In the genomic region with DNA sequence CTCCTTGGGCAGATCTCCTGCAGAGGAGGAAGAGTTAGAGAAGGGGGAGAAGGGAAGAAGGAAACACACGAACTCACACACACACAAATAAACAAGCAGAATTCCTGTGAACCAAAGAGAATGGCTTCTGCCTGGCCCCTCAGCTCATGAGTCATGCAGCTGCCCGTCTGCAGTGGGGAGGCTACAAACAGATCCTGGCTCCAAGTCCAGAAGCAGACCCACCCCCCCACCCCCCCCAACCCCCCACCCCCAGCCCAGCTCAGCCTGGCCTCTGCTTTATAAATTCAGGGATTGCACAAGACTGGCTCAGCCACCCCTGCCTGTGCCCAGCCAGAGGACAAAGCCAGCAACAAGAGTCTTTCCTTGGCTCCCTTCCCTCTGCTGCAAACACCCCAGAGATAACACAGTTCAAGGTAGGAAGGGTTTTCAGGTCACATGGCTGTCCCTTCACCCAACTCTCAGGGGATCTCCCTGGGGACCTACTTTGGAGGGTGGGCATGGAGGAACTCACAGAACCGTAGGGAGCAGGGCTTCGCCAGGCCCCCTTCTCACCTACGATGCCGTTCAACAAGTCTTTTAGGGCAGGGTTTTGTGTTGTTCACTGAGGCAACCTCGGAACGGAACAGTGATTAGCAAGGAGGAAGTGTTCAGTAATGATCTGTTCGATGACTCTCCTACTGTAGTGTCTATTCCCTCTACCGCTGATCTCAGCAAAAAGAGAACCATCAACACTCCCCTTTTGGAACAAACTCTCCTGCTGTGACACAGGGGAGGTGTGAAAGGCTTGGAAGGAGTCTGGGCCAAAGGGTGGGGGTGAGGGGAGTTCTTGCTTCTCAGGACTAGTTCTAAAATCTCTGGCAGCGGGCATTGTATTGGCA, we compare ENCODE assay signal across 8 cellular contexts. TPM values are rescaled to one million over a fixed set of nuclear protein-coding genes. Genes with fewer than 3 reads are reported as not detected.
DNase-seq lines count a peak whose midpoint lies in the region; ATAC-seq and TF ChIP-seq lines count a peak whose summit lies in the region.

No MANE protein-coding gene starts in this region.

- peak overlapping the region; percentile 34 for H3K4me3 ChIP-seq in NB4 (ENCODE audit: low read depth, low read length)
- H3K4me3 ChIP-seq in muscle layer of colon (ENCODE audit: low read depth in 1 of 2, low read length in 2 of 2), result peak overlapping the region in 1 of 2 donors; percentile 11

- peak overlapping the region; percentile 97 for H3K27ac ChIP-seq in muscle layer of colon (ENCODE audit: low read depth, low read length)

- intact Hi-C loops in dendritic cell treated with granulocyte-macrophage colony-stimulating factor and Interleukin-4, amounts not matched to agents 40 ng/mL and 50 ng/mL, for 4 days (cut with micrococcal nuclease), result no loop called here

- ATAC-seq in GM18517 (IDR thresholded peaks at IDR 0.05; ENCODE audit: unreplicated experiment), result no peak

- H3K36me3 Mint-ChIP-seq in dendritic cell treated with granulocyte-macrophage colony-stimulating factor and Interleukin-4, amounts not matched to agents 40 ng/mL and 50 ng/mL, for 4 days (ENCODE audit: low read depth), result no peaks in the 10 kb centered on the region

- no peak for TF ChIP-seq POLR2A in NB4 (IDR thresholded peaks at IDR 0.05; ENCODE audit: extremely low read depth, insufficient read length)

- H3K9ac ChIP-seq in muscle layer of colon (ENCODE audit: low read length), result peak overlapping the region; percentile 58

- DNase-seq in Caki2 (ENCODE audit: low read depth) (peak; percentile 36), NB4 (ENCODE audit: low read depth) (peak; percentile 66), 8988T (no peak)
- DNase-seq in stimulated activated CD4-positive, alpha-beta T cell treated with anti-CD3 and anti-CD28 coated beads, Interleukin-4, amount 100 ng/mL, for 1 hour, result no peak
- DNase-seq in activated CD4-positive, alpha-beta T cell treated with anti-CD3 and anti-CD28 coated beads, Interleukin-2, amount 50 U/mL, for 48 hours, result no peak

- H3K4me1 ChIP-seq in muscle layer of colon (ENCODE audit: insufficient read depth, low read length), result peaks cover 89% of the 10 kb centered on the region

- H3K27me3 ChIP-seq in muscle layer of colon (ENCODE audit: control insufficient read depth in 1 of 2, insufficient read depth in 2 of 2, low read length in 2 of 2), result no peaks in the 10 kb centered on the region

- no peaks in the 10 kb centered on the region for H3K9me3 Mint-ChIP-seq in dendritic cell treated with granulocyte-macrophage colony-stimulating factor and Interleukin-4, amounts not matched to agents 40 ng/mL and 50 ng/mL, for 4 days

- H3K4me1 Mint-ChIP-seq in dendritic cell treated with granulocyte-macrophage colony-stimulating factor and Interleukin-4, amounts not matched to agents 40 ng/mL and 50 ng/mL, for 4 days (ENCODE audit: low read depth), result peaks cover 56% of the 10 kb centered on the region

- in situ Hi-C loops in Caki2 (cut with HindIII; ENCODE audit: low pct_unique_long_range_greater_than_20kb, low sequenced_read_pairs), result no loop called here

- H3K27me3 Mint-ChIP-seq in dendritic cell treated with granulocyte-macrophage colony-stimulating factor and Interleukin-4, amounts not matched to agents 40 ng/mL and 50 ng/mL, for 4 days, result peaks cover 12% of the 10 kb centered on the region

- H3K36me3 ChIP-seq in muscle layer of colon (ENCODE audit: insufficient read depth, low read length), result peaks cover 43% of the 10 kb centered on the region

- TF ChIP-seq CTCF in NB4 (IDR thresholded peaks at IDR 0.05; ENCODE audit: low read depth, low read length), result no peak

- peak overlapping the region; percentile 88 for H3K27ac Mint-ChIP-seq in dendritic cell treated with granulocyte-macrophage colony-stimulating factor and Interleukin-4, amounts not matched to agents 40 ng/mL and 50 ng/mL, for 4 days

- peak overlapping the region; percentile 18 for H3K4me3 Mint-ChIP-seq in dendritic cell treated with granulocyte-macrophage colony-stimulating factor and Interleukin-4, amounts not matched to agents 40 ng/mL and 50 ng/mL, for 4 days

- H3K9me3 ChIP-seq in muscle layer of colon (ENCODE audit: low read length), result no peaks in the 10 kb centered on the region

RNA-seq across cellular contexts. Expression of a gene that starts 35.5 kb away (rescaled TPM):
- 831 and 864 TPM in 2 replicates for total RNA-seq in Caki2 (2014; rRNA removed; shearing (Covaris generic); ENCODE audit: low replicate concordance)

RNA-seq across cellular contexts. Expression of a gene that starts 35.6 kb away (rescaled TPM):
- 0.27 and 2.9 TPM in 2 replicates for total RNA-seq in Caki2 (2014; rRNA removed; shearing (Covaris generic); ENCODE audit: low replicate concordance)

Comparison
In these comparisons a context has a peak if more than half of its experiments do, and no peak if none do; other contexts are left out.
1. DNase-seq: peak in Caki2 (single experiment) and NB4 (single experiment); none in stimulated activated CD4-positive, alpha-beta T cell treated with anti-CD3 and anti-CD28 coated beads, Interleukin-4, amount 100 ng/mL, for 1 hour (single experiment), 8988T (single experiment) and activated CD4-positive, alpha-beta T cell treated with anti-CD3 and anti-CD28 coated beads, Interleukin-2, amount 50 U/mL, for 48 hours (0 of 2).